Comparison of ENCODE assay signal across 8 cellular contexts in genomic region chr3:10164546-10165393, GRCh38. TPM values are rescaled to one million over a fixed set of nuclear protein-coding genes. Genes with fewer than 3 reads are reported as not detected.
A peak's percentile ranks its signal among the peaks of the same experiment; 100 is the strongest.
DNase-seq lines count a peak whose midpoint lies in the region; ATAC-seq and TF ChIP-seq lines count a peak whose summit lies in the region.

A gene with protein sequence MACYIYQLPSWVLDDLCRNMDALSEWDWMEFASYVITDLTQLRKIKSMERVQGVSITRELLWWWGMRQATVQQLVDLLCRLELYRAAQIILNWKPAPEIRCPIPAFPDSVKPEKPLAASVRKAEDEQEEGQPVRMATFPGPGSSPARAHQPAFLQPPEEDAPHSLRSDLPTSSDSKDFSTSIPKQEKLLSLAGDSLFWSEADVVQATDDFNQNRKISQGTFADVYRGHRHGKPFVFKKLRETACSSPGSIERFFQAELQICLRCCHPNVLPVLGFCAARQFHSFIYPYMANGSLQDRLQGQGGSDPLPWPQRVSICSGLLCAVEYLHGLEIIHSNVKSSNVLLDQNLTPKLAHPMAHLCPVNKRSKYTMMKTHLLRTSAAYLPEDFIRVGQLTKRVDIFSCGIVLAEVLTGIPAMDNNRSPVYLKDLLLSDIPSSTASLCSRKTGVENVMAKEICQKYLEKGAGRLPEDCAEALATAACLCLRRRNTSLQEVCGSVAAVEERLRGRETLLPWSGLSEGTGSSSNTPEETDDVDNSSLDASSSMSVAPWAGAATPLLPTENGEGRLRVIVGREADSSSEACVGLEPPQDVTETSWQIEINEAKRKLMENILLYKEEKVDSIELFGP (plus strand): TSS chr3:10164919. CDS start chr3:10164955, 36 bp downstream.

- no peaks in the 10 kb centered on the region for H3K9me2 ChIP-seq in hepatocyte (replicated peaks; ENCODE audit: insufficient read depth)

- H3K27me3 Mint-ChIP-seq in T-helper 1 cell treated with Interleukin-12 subunit alpha and Interleukin-12 subunit beta and Interleukin-4 antibody, amounts not matched to agents 30 μg/mL and 1 μg/mL, for 36 hours (ENCODE audit: low read depth) = no peaks in the 10 kb centered on the region

- peak within 1 kb of the TSS; percentile 45 for H3K27ac Mint-ChIP-seq in T-helper 1 cell treated with Interleukin-12 subunit alpha and Interleukin-12 subunit beta and Interleukin-4 antibody, amounts not matched to agents 30 μg/mL and 1 μg/mL, for 36 hours

- WGBS in hepatocyte (ENCODE audit: low lambda C conversion rate, missing lambda C conversion rate) = 9% methylated on average over 46 of the region's 76 CpGs

- in situ Hi-C loops in astrocyte of the cerebellum (cut with HindIII; ENCODE audit: low sequenced_read_pairs) = loop anchor here (5.0 kb wide), 2 partner anchors 37 to 83 kb away; partner anchors contain the start of gene TATDN2

- peak; percentile 73 for DNase-seq in GM19238 (ENCODE audit: insufficient read length, low spot score)
- no peak for DNase-seq in astrocyte of the cerebellum (ENCODE audit: low read depth)
- DNase-seq in hepatocyte (ENCODE audit: low spot score) = peak; percentile 89
- DNase-seq in renal cortical epithelial cell (ENCODE audit: low read depth) = no peak
- no peak for DNase-seq in SIG-M5 (lab: John Stamatoyannopoulos, UW)

- H3K36me3 Mint-ChIP-seq in T-helper 1 cell treated with Interleukin-12 subunit alpha and Interleukin-12 subunit beta and Interleukin-4 antibody, amounts not matched to agents 30 μg/mL and 1 μg/mL, for 36 hours (ENCODE audit: low read depth) = peaks cover 18% of the 10 kb centered on the region

- H3K9me3 ChIP-seq in BLaER1 = peaks cover 20% of the 10 kb centered on the region
- no peaks in the 10 kb centered on the region for H3K9me3 ChIP-seq in hepatocyte (ENCODE audit: low read depth)

- H3K27me3 ChIP-seq in BLaER1 (no peaks in the 10 kb centered on the region), hepatocyte (no peaks in the 10 kb centered on the region)

- H3K27ac ChIP-seq in BLaER1 (no peak within 1 kb of the TSS; the same call in 1 of the 2 replicates), hepatocyte (peak within 1 kb of the TSS; percentile 62)

- H3K36me3 ChIP-seq in BLaER1 = peaks cover 13% of the 10 kb centered on the region
- no peaks in the 10 kb centered on the region for H3K36me3 ChIP-seq in hepatocyte (replicated peaks; ENCODE audit: insufficient read depth, low read depth)

- peaks cover 12% of the 10 kb centered on the region for H3K9me3 Mint-ChIP-seq in T-helper 1 cell treated with Interleukin-12 subunit alpha and Interleukin-12 subunit beta and Interleukin-4 antibody, amounts not matched to agents 30 μg/mL and 1 μg/mL, for 36 hours

- no peaks in the 10 kb centered on the region for H3K79me2 ChIP-seq in hepatocyte

- H3K9ac ChIP-seq in BLaER1 = peak within 1 kb of the TSS; percentile 79

- ATAC-seq in HG03442 (IDR thresholded peaks at IDR 0.05; ENCODE audit: unreplicated experiment) = peak; percentile 85

- peaks cover 26% of the 10 kb centered on the region for H3K4me1 Mint-ChIP-seq in T-helper 1 cell treated with Interleukin-12 subunit alpha and Interleukin-12 subunit beta and Interleukin-4 antibody, amounts not matched to agents 30 μg/mL and 1 μg/mL, for 36 hours (ENCODE audit: low read depth)

- H3K4me1 ChIP-seq in BLaER1 (peaks cover 30% of the 10 kb centered on the region), hepatocyte (ENCODE audit: insufficient read depth) (peaks cover 3% of the 10 kb centered on the region)

- H2AFZ ChIP-seq in hepatocyte = peak within 1 kb of the TSS; percentile 100

- peak within 1 kb of the TSS; percentile 78 for H3K4me3 Mint-ChIP-seq in T-helper 1 cell treated with Interleukin-12 subunit alpha and Interleukin-12 subunit beta and Interleukin-4 antibody, amounts not matched to agents 30 μg/mL and 1 μg/mL, for 36 hours

- peak within 1 kb of the TSS; percentile 89 for H3K4me3 ChIP-seq in BLaER1
- H3K4me3 ChIP-seq in astrocyte of the cerebellum (ENCODE audit: low read depth, low read length) = peak within 1 kb of the TSS; percentile 86
- peak within 1 kb of the TSS; percentile 98 for H3K4me3 ChIP-seq in hepatocyte

- peak within 1 kb of the TSS; percentile 92 for H3K4me2 ChIP-seq in BLaER1
- H3K4me2 ChIP-seq in hepatocyte = peak within 1 kb of the TSS; percentile 99

- peak; percentile 63 for TF ChIP-seq CTCF in astrocyte of the cerebellum (IDR thresholded peaks at IDR 0.05; ENCODE audit: low read depth, low read length, missing control alignments)
- TF ChIP-seq CTCF in hepatocyte (IDR thresholded peaks at IDR 0.05; ENCODE audit: poor library complexity) = peak; percentile 63

- no peaks in the 10 kb centered on the region for H4K20me1 ChIP-seq in BLaER1
- H4K20me1 ChIP-seq in hepatocyte (ENCODE audit: insufficient read depth, poor library complexity, severe bottlenecking) = no peaks in the 10 kb centered on the region

RNA-seq across cellular contexts. Expression of the gene that starts here (rescaled TPM):
- total RNA-seq in hepatocyte (3.7 and 4.0 TPM in 2 replicates), renal cortical epithelial cell (13.7 and 56.6 TPM in 2 replicates)
- polyA plus RNA-seq in hepatocyte = 2.3 and 2.5 TPM in 2 replicates

Comparison
In these comparisons a context has a peak if more than half of its experiments do, and no peak if none do; other contexts are left out.
1. DNase-seq: peak in GM19238 (single experiment) and hepatocyte (single experiment); none in astrocyte of the cerebellum (single experiment), renal cortical epithelial cell (single experiment) and SIG-M5 (single experiment).
2. Peak in every context shown above with its lines, with median percentiles within 50 percentile points of each other: H3K4me3 ChIP-seq.